ENCODE assay signal across 1 cellular context in the genomic region with DNA sequence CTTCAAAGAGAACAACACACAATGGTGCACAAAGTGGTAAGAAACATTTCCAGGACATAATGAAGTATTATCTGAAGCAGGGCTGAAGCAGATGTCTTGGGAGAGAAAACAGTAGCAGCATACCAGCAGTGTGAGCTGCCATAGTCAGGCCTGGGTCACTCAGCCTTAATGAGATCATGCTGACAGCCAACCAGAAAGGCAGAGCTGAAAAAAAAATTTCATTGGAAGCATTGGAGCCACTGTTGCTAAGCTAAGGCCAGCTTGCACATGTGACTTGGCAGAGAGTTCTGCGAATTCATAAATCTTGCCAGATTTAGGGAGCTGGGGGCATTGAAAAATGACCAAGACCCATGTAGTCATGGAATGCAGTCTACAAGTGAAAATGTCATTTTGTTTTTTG.
TF ChIP-seq lines count a peak whose summit lies in the region.

No MANE protein-coding gene starts in this region.

TF ChIP-seq in IMR-90, 13 proteins besides CTCF, POLR2A, EP300 and RAD21:
- no peak for TF ChIP-seq MXI1 (IDR thresholded peaks at IDR 0.05; ENCODE audit: borderline replicate concordance, low read depth, low read length)
- TF ChIP-seq, protein P1, sequence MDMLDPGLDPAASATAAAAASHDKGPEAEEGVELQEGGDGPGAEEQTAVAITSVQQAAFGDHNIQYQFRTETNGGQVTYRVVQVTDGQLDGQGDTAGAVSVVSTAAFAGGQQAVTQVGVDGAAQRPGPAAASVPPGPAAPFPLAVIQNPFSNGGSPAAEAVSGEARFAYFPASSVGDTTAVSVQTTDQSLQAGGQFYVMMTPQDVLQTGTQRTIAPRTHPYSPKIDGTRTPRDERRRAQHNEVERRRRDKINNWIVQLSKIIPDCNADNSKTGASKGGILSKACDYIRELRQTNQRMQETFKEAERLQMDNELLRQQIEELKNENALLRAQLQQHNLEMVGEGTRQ (IDR thresholded peaks at IDR 0.05; ENCODE audit: low read depth, low read length): peak; percentile 20; the same call in 1 of the 2 replicates
- no peak for TF ChIP-seq NFE2L2 (IDR thresholded peaks at IDR 0.05; ENCODE audit: low read depth, low read length)
- no peak for TF ChIP-seq RCOR1 (IDR thresholded peaks at IDR 0.05; ENCODE audit: insufficient replicate concordance, low read length)
- TF ChIP-seq SMC3 (IDR thresholded peaks at IDR 0.05; ENCODE audit: low read depth, low read length): no peak
- peak; percentile 75; the same call in 1 of the 2 replicates for TF ChIP-seq RFX5 (IDR thresholded peaks at IDR 0.05; ENCODE audit: low read depth, low read length)
TF ChIP-seq in IMR-90: peak in this region for 2.
